In the genomic region with DNA sequence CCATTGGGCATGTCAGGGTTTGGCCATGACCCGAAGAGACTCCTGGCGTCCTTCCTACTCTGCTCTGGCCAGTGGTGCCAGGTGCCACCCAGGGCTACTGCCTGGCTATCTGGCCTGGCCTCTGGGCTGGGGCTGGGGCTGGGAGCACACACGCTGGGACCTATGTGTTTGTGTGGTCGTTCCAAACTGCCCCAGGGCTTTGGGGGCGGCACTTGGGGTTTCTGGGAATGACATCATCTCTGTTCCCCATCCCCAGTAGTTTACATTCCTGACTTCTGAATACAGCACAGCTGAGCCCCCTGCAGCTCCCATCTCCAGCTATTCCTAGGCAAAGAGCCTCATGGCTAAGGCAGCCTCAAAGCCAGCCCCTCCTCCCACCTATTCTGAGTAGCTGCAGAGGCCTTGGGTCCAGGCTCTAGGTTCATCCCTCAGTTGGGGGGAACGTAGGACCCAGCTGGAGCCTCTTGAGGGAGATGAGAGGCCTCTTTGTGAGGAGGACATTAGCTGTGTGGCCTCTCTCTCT, we compare ENCODE assay signal across 10 cellular contexts. TPM values are rescaled to one million over a fixed set of nuclear protein-coding genes. Genes with fewer than 3 reads are reported as not detected.
A peak's percentile ranks its signal among the peaks of the same experiment; 100 is the strongest.
DNase-seq lines count a peak whose midpoint lies in the region; ATAC-seq and TF ChIP-seq lines count a peak whose summit lies in the region.
"Had no signal": no experiment of that assay in that cellular context is flagged by ENCODE, and none has a peak within 500 bp of the region (broad histone marks: within the 10 kb centered on the region; RNA-seq: fewer than 3 reads in every experiment).

No MANE protein-coding gene starts in this region.

- TF ChIP-seq CTCF in AG09319 (IDR thresholded peaks at IDR 0.05; ENCODE audit: low read depth, low read length), result no peak
- TF ChIP-seq CTCF in Panc1 (IDR thresholded peaks at IDR 0.05), result no peak
- TF ChIP-seq CTCF in progenitor cell of endocrine pancreas (IDR thresholded peaks at IDR 0.05; ENCODE audit: unreplicated experiment), result no peak

- CTCF ChIA-PET in Panc1 (lab: Charles Lee), result no interaction called here

- in situ Hi-C loops in Panc1 (cut with HindIII; ENCODE audit: low pct_unique_long_range_greater_than_20kb, low sequenced_read_pairs), result no loop called here

- peak; percentile 33; the same call in 1 of the 2 replicates for ATAC-seq in Panc1
- no peak for ATAC-seq in stimulated activated naive CD8-positive, alpha-beta T cell treated with anti-CD3 and anti-CD28 coated beads, Interleukin-15, Interleukin-2, amounts not matched to agents 100 U/mL and 50 U/mL, for 24 hours

- peak; percentile 74 for DNase-seq in AG09319 (ENCODE audit: extremely low read depth, low read depth)
- DNase-seq in Panc1 (ENCODE audit: low read depth, low spot score), result no peak
- DNase-seq in fibroblast of peridontal ligament (ENCODE audit: extremely low read depth), result peak; percentile 94
- DNase-seq in myocyte (ENCODE audit: low read depth), result peak; percentile 96
- no peak for DNase-seq in activated T-helper 2 cell treated with anti-CD3 and anti-CD28 coated beads, Interferon-gamma antibody, Interleukin-2, Interleukin-4, amounts not matched to agents 10 μg/mL and 5 μg/mL and 100 μg/mL, durations not matched to agents 14 hours and 24 hours and 36 hours (ENCODE audit: low spot score)
- DNase-seq in progenitor cell of endocrine pancreas (ENCODE audit: low spot score, unreplicated experiment), result no peak
- DNase-seq in stimulated activated naive CD8-positive, alpha-beta T cell treated with anti-CD3 and anti-CD28 coated beads, Interleukin-15, Interleukin-2, amounts not matched to agents 100 U/mL and 50 U/mL, for 24 hours, result no peak
- no peak for DNase-seq in NCI-H82 treated with DMSO at 0.1 percent for 48 hours (lab: John Stamatoyannopoulos, UW; ENCODE audit: unreplicated experiment)
- DNase-seq: Caco-2, NCI-H524 treated with DMSO at 0.1 percent for 48 hours had no signal

- H3K4me1 Mint-ChIP-seq in activated T-helper 2 cell treated with anti-CD3 and anti-CD28 coated beads, Interferon-gamma antibody, Interleukin-2, Interleukin-4, amounts not matched to agents 10 μg/mL and 5 μg/mL and 100 μg/mL, durations not matched to agents 14 hours and 24 hours and 36 hours (ENCODE audit: low read depth), result peaks cover 5% of the 10 kb centered on the region
- no peaks in the 10 kb centered on the region for H3K4me1 Mint-ChIP-seq in progenitor cell of endocrine pancreas (ENCODE audit: low read depth)

- no peak overlapping the region for H3K27ac Mint-ChIP-seq in activated T-helper 2 cell treated with anti-CD3 and anti-CD28 coated beads, Interferon-gamma antibody, Interleukin-2, Interleukin-4, amounts not matched to agents 10 μg/mL and 5 μg/mL and 100 μg/mL, durations not matched to agents 14 hours and 24 hours and 36 hours
- H3K27ac Mint-ChIP-seq in progenitor cell of endocrine pancreas, result no peak overlapping the region

- no peaks in the 10 kb centered on the region for H3K9me3 ChIP-seq in Panc1 (ENCODE audit: control insufficient read depth, insufficient read depth, low read depth, low read length)
- H3K9me3 ChIP-seq: Caco-2 had no signal

- H3K4me1 ChIP-seq in Panc1 (ENCODE audit: control insufficient read depth, insufficient read depth, low read length), result no peaks in the 10 kb centered on the region; the same call in 1 of the 2 replicates
- H3K4me1 ChIP-seq: Caco-2 had no signal

- intact Hi-C loops in Panc1 (cut with micrococcal nuclease; ENCODE audit: unreplicated experiment), result no loop called here
- intact Hi-C loops in activated T-helper 2 cell treated with anti-CD3 and anti-CD28 coated beads, Interferon-gamma antibody, Interleukin-2, Interleukin-4, amounts not matched to agents 10 μg/mL and 5 μg/mL and 100 μg/mL, durations not matched to agents 14 hours and 24 hours and 36 hours (cut with micrococcal nuclease), result no loop called here

- peaks cover 40% of the 10 kb centered on the region for H3K36me3 Mint-ChIP-seq in activated T-helper 2 cell treated with anti-CD3 and anti-CD28 coated beads, Interferon-gamma antibody, Interleukin-2, Interleukin-4, amounts not matched to agents 10 μg/mL and 5 μg/mL and 100 μg/mL, durations not matched to agents 14 hours and 24 hours and 36 hours (ENCODE audit: low read depth)
- no peaks in the 10 kb centered on the region for H3K36me3 Mint-ChIP-seq in progenitor cell of endocrine pancreas (ENCODE audit: insufficient read depth)

- H3K27me3 ChIP-seq in Panc1 (ENCODE audit: control insufficient read depth, insufficient read depth, low read length), result no peaks in the 10 kb centered on the region

- BruUV-seq in Panc1 (replicated peaks; lab: Mats Ljungman, UMichigan), result no TSS peak

- H3K4me3 Mint-ChIP-seq in activated T-helper 2 cell treated with anti-CD3 and anti-CD28 coated beads, Interferon-gamma antibody, Interleukin-2, Interleukin-4, amounts not matched to agents 10 μg/mL and 5 μg/mL and 100 μg/mL, durations not matched to agents 14 hours and 24 hours and 36 hours (ENCODE audit: low read depth), result no peak overlapping the region
- H3K4me3 Mint-ChIP-seq in progenitor cell of endocrine pancreas (ENCODE audit: low read depth), result no peak overlapping the region

- no peaks in the 10 kb centered on the region for H3K27me3 Mint-ChIP-seq in activated T-helper 2 cell treated with anti-CD3 and anti-CD28 coated beads, Interferon-gamma antibody, Interleukin-2, Interleukin-4, amounts not matched to agents 10 μg/mL and 5 μg/mL and 100 μg/mL, durations not matched to agents 14 hours and 24 hours and 36 hours (ENCODE audit: low read depth)
- H3K27me3 Mint-ChIP-seq in progenitor cell of endocrine pancreas, result no peaks in the 10 kb centered on the region

- no peak overlapping the region for H3K27ac ChIP-seq in Panc1 (ENCODE audit: low read length)

- no peaks in the 10 kb centered on the region for H3K36me3 ChIP-seq in Panc1 (ENCODE audit: control insufficient read depth, insufficient read depth, low read length)

- no peaks in the 10 kb centered on the region for H3K9me3 Mint-ChIP-seq in activated T-helper 2 cell treated with anti-CD3 and anti-CD28 coated beads, Interferon-gamma antibody, Interleukin-2, Interleukin-4, amounts not matched to agents 10 μg/mL and 5 μg/mL and 100 μg/mL, durations not matched to agents 14 hours and 24 hours and 36 hours
- H3K9me3 Mint-ChIP-seq in progenitor cell of endocrine pancreas (ENCODE audit: low read depth), result no peaks in the 10 kb centered on the region

- POLR2A ChIA-PET in Panc1 (lab: Charles Lee), result no interaction called here

- H3K4me3 ChIP-seq in Panc1 (ENCODE audit: low read depth in 2 of 2, low read length in 2 of 2), result no peak overlapping the region

RNA-seq across cellular contexts. Expression of a gene that starts 24.3 kb away (rescaled TPM):
- total RNA-seq in Panc1 (2021; ENCODE audit: unreplicated experiment), result 11.1 TPM
- 8.9 TPM for polyA plus RNA-seq in Panc1 (2012; ENCODE audit: insufficient read length)
- 21.6 and 23.9 TPM in 2 replicates for total RNA-seq in myocyte
- polyA plus RNA-seq in myocyte (2012), result 28.5 TPM
- total RNA-seq in activated T-helper 2 cell treated with anti-CD3 and anti-CD28 coated beads, Interferon-gamma antibody, Interleukin-2, Interleukin-4, amounts not matched to agents 10 μg/mL and 5 μg/mL and 100 μg/mL, durations not matched to agents 14 hours and 24 hours and 36 hours, result 15.3 and 17.0 TPM in 2 replicates
- 9.1 and 9.6 TPM in 2 replicates for total RNA-seq in progenitor cell of endocrine pancreas

RNA-seq across cellular contexts. Expression of a gene that starts 40.6 kb away (rescaled TPM):
- total RNA-seq in Panc1 (2021; ENCODE audit: unreplicated experiment) (38.6 TPM), myocyte (8.9 and 13.5 TPM in 2 replicates), progenitor cell of endocrine pancreas (18.9 and 19.6 TPM in 2 replicates)
- polyA plus RNA-seq in Panc1 (2012; ENCODE audit: insufficient read length), result 12.6 TPM
- 7.4 TPM for polyA plus RNA-seq in myocyte (2012)
- total RNA-seq in activated T-helper 2 cell treated with anti-CD3 and anti-CD28 coated beads, Interferon-gamma antibody, Interleukin-2, Interleukin-4, amounts not matched to agents 10 μg/mL and 5 μg/mL and 100 μg/mL, durations not matched to agents 14 hours and 24 hours and 36 hours, result 28.1 and 29.2 TPM in 2 replicates

RNA-seq across cellular contexts. Expression of a gene that starts 45.6 kb away (rescaled TPM):
- total RNA-seq in Panc1 (2021; ENCODE audit: unreplicated experiment) (6.8 TPM), myocyte (2.5 and 4.6 TPM in 2 replicates), progenitor cell of endocrine pancreas (1.4 and 2.0 TPM in 2 replicates)
- polyA plus RNA-seq in Panc1 (2012; ENCODE audit: insufficient read length), result 10.2 TPM
- polyA plus RNA-seq in myocyte (2012), result 3.9 TPM
- total RNA-seq in activated T-helper 2 cell treated with anti-CD3 and anti-CD28 coated beads, Interferon-gamma antibody, Interleukin-2, Interleukin-4, amounts not matched to agents 10 μg/mL and 5 μg/mL and 100 μg/mL, durations not matched to agents 14 hours and 24 hours and 36 hours, result 2.2 and 2.5 TPM in 2 replicates

Comparison
In these comparisons a context has a peak if more than half of its experiments do, and no peak if none do; other contexts are left out.
1. DNase-seq: peak in AG09319 (single experiment), fibroblast of peridontal ligament (single experiment) and myocyte (single experiment); none in Panc1 (single experiment), activated T-helper 2 cell treated with anti-CD3 and anti-CD28 coated beads, Interferon-gamma antibody, Interleukin-2, Interleukin-4, amounts not matched to agents 10 μg/mL and 5 μg/mL and 100 μg/mL, durations not matched to agents 14 hours and 24 hours and 36 hours (single experiment), progenitor cell of endocrine pancreas (single experiment), stimulated activated naive CD8-positive, alpha-beta T cell treated with anti-CD3 and anti-CD28 coated beads, Interleukin-15, Interleukin-2, amounts not matched to agents 100 U/mL and 50 U/mL, for 24 hours (single experiment) and NCI-H82 treated with DMSO at 0.1 percent for 48 hours (single experiment).